Comparison of ENCODE assay signal across 11 cellular contexts in genomic region chr10:113287592-113287991, GRCh38.
"Had no signal": no experiment of that assay in that cellular context is flagged by ENCODE, and none has a peak within 500 bp of the region (broad histone marks: within the 10 kb centered on the region; RNA-seq: fewer than 3 reads in every experiment).

No MANE protein-coding gene starts in this region.

- H3K9me3 ChIP-seq: HAP-1 had no signal

- DNase-seq: GM23248, GOT3, H7, H9, HCEC 1CT, HFFc6 had no signal

- H3K4me1 ChIP-seq: HAP-1 had no signal

- H3K36me3 ChIP-seq: HAP-1 had no signal

- H3K4me3 ChIP-seq: GM23248, GM23338, HAP-1 had no signal

- H3K9ac ChIP-seq: GM23248 had no signal

- ATAC-seq: GM23338, HCT116 had no signal

- H3K4me2 ChIP-seq: GM23338 had no signal

- FAIRE-seq: H1, H54 had no signal

- H3K27ac ChIP-seq: GM23248 had no signal

- H2AFZ ChIP-seq: GM23248, GM23338 had no signal
